25 cellular contexts compared by ENCODE assay signal in the genomic region with DNA sequence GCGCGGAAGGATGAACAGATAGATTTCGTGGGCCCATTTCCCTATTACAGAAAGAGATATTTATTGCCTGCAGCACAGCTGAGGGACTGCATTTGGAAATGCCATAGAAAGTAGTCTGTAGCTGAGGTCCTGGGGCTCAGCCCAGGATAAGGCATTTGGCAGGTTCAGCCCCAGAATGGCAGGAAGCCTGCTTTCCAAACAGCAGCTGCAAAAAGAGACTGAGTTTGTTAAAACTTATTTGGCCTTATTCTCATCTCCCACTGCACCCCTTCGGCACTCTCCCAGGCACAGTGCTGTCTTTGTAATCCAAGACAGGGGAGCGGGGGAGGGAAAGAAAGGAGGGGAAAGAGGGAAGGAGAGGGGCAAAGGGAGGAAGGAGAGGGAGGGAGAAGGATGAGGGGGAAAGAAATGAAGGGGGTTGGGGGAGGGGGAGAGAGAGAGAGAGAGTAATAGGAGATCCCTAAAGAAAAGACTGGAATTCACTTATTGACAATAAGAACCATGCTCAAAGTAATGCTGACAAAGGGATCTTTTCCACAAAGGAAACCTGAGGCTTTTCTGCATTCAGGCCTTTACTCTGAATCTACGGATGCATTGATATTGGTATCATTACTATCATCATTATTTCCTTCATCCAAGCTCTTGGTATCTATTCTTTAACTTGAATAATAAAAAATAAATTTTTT.
DNase-seq lines count a peak whose midpoint lies in the region; ATAC-seq, FAIRE-seq and TF ChIP-seq lines count a peak whose summit lies in the region.
"Had no signal": no experiment of that assay in that cellular context is flagged by ENCODE, and none has a peak within 500 bp of the region (broad histone marks: within the 10 kb centered on the region; RNA-seq: fewer than 3 reads in every experiment).

No MANE protein-coding gene starts in this region.

- TF ChIP-seq CTCF in HepG2 (CRISPR knock-in tag; IDR thresholded peaks at IDR 0.05) (no peak), right lobe of liver (IDR thresholded peaks at IDR 0.05) (no peak), heart right ventricle (IDR thresholded peaks at IDR 0.05) (no peak), neural progenitor cell (IDR thresholded peaks at IDR 0.05) (no peak)

- H3K27ac ChIP-seq in HepG2 (ENCODE audit: extremely low read length, insufficient read depth, low read length), result no peak overlapping the region
- H3K27ac ChIP-seq in right lobe of liver, result no peak overlapping the region
- no peak overlapping the region for H3K27ac ChIP-seq in heart right ventricle
- no peak overlapping the region for H3K27ac ChIP-seq in neural progenitor cell
- H3K27ac ChIP-seq: C4-2B, hepatocyte, SJSA1, upper lobe of right lung, WERI-Rb-1 had no signal

- 7% methylated on average over 6 of the region's 6 CpGs for WGBS in HepG2 (ENCODE audit: low lambda C conversion rate)
- WGBS in right lobe of liver (ENCODE audit: insufficient coverage, low coverage, low lambda C conversion rate, missing lambda C conversion rate), result 42% methylated on average over 6 of the region's 6 CpGs
- 41 to 46% methylated on average over 6 of the region's 6 CpGs for WGBS in heart right ventricle, 2 donors

- H3K9ac ChIP-seq in HepG2 (ENCODE audit: insufficient read depth, low read depth, low read length) (no peak overlapping the region), neural progenitor cell (no peak overlapping the region)

- in situ Hi-C loops in HepG2 (cut with HindIII; ENCODE audit: extremely low pct_ligation_motif_present, low pct_unique_long_range_greater_than_20kb), result no loop called here

- no peak for TF ChIP-seq POLR2A in HepG2 (IDR thresholded peaks at IDR 0.05; ENCODE audit: insufficient read depth in 1 of 2, low read depth in 2 of 2, low read length in 2 of 2)
- no peak for TF ChIP-seq POLR2A in right lobe of liver (IDR thresholded peaks at IDR 0.05)

- no peak overlapping the region for H3K4me3 Mint-ChIP-seq in neural progenitor cell
- H3K4me3 Mint-ChIP-seq: activated CD4-positive, alpha-beta memory T cell treated with anti-CD3 and anti-CD28 coated beads, Interleukin-2, amount 10 ng/mL, durations not matched to agents 7 days and 5 days; H9; stimulated activated naive CD8-positive, alpha-beta T cell treated with anti-CD3 and anti-CD28 coated beads, Interleukin-15, Interleukin-2, amounts not matched to agents 100 ng/mL and 50 ng/mL, for 24 hours; T-helper 17 cell had no signal

- H3K27me3 ChIP-seq in HepG2 (ENCODE audit: control insufficient read depth in 1 of 2, insufficient read depth in 2 of 2, low read length in 2 of 2) (no peaks in the 10 kb centered on the region), right lobe of liver (no peaks in the 10 kb centered on the region), heart right ventricle (no peaks in the 10 kb centered on the region), neural progenitor cell (no peaks in the 10 kb centered on the region)
- H3K27me3 ChIP-seq: hepatocyte, SJSA1, upper lobe of right lung had no signal

- H3K4me1 ChIP-seq in HepG2 (ENCODE audit: insufficient read depth, low read length) (no peaks in the 10 kb centered on the region), right lobe of liver (no peaks in the 10 kb centered on the region), heart right ventricle (no peaks in the 10 kb centered on the region), neural progenitor cell (peaks cover 47% of the 10 kb centered on the region)
- H3K4me1 ChIP-seq: SJSA1, upper lobe of right lung had no signal

- H3K9me3 ChIP-seq in HepG2 (ENCODE audit: low read length) (no peaks in the 10 kb centered on the region), right lobe of liver (no peaks in the 10 kb centered on the region), heart right ventricle (no peaks in the 10 kb centered on the region), neural progenitor cell (ENCODE audit: low read depth) (no peaks in the 10 kb centered on the region)
- H3K9me3 ChIP-seq: SJSA1, upper lobe of right lung had no signal

- no peaks in the 10 kb centered on the region for H3K27me3 Mint-ChIP-seq in neural progenitor cell (ENCODE audit: insufficient read depth, low read depth)
- H3K27me3 Mint-ChIP-seq: activated CD4-positive, alpha-beta memory T cell treated with anti-CD3 and anti-CD28 coated beads, Interleukin-2, amount 10 ng/mL, durations not matched to agents 7 days and 5 days; stimulated activated naive CD8-positive, alpha-beta T cell treated with anti-CD3 and anti-CD28 coated beads, Interleukin-15, Interleukin-2, amounts not matched to agents 100 ng/mL and 50 ng/mL, for 24 hours; T-helper 17 cell had no signal

- H3K36me3 ChIP-seq in HepG2 (replicated peaks in 1 of 2; ENCODE audit: control insufficient read depth in 1 of 2, insufficient read depth in 2 of 2, low read length in 2 of 2) (no peaks in the 10 kb centered on the region), right lobe of liver (no peaks in the 10 kb centered on the region), heart right ventricle (no peaks in the 10 kb centered on the region), neural progenitor cell (no peaks in the 10 kb centered on the region)
- H3K36me3 ChIP-seq: SJSA1, upper lobe of right lung, WERI-Rb-1 had no signal

- peak overlapping the region; percentile 70 for H3K27ac Mint-ChIP-seq in neural progenitor cell
- H3K27ac Mint-ChIP-seq: activated CD4-positive, alpha-beta memory T cell treated with anti-CD3 and anti-CD28 coated beads, Interleukin-2, amount 10 ng/mL, durations not matched to agents 7 days and 5 days; H9; stimulated activated naive CD8-positive, alpha-beta T cell treated with anti-CD3 and anti-CD28 coated beads, Interleukin-15, Interleukin-2, amounts not matched to agents 100 ng/mL and 50 ng/mL, for 24 hours; T-helper 17 cell had no signal

- CTCF ChIA-PET in HepG2 (lab: Yijun Ruan, JAX; ENCODE audit: low intra/inter-chr PET ratio, low total read pairs), result no interaction called here

- no peak overlapping the region for H3K4me2 ChIP-seq in HepG2 (ENCODE audit: low read depth, low read length)
- H3K4me2 ChIP-seq in neural progenitor cell, result peak overlapping the region; percentile 71
- H3K4me2 ChIP-seq: hepatocyte had no signal

- peaks cover 8% of the 10 kb centered on the region for H3K4me1 Mint-ChIP-seq in neural progenitor cell
- H3K4me1 Mint-ChIP-seq: activated CD4-positive, alpha-beta memory T cell treated with anti-CD3 and anti-CD28 coated beads, Interleukin-2, amount 10 ng/mL, durations not matched to agents 7 days and 5 days; T-helper 17 cell had no signal

- no peaks in the 10 kb centered on the region for H3K9me3 Mint-ChIP-seq in neural progenitor cell
- H3K9me3 Mint-ChIP-seq: activated CD4-positive, alpha-beta memory T cell treated with anti-CD3 and anti-CD28 coated beads, Interleukin-2, amount 10 ng/mL, durations not matched to agents 7 days and 5 days; H9; stimulated activated naive CD8-positive, alpha-beta T cell treated with anti-CD3 and anti-CD28 coated beads, Interleukin-15, Interleukin-2, amounts not matched to agents 100 ng/mL and 50 ng/mL, for 24 hours had no signal

- H3K79me2 ChIP-seq in HepG2 (ENCODE audit: insufficient read depth, low read length) (no peaks in the 10 kb centered on the region), neural progenitor cell (ENCODE audit: low read depth) (no peaks in the 10 kb centered on the region)
- H3K79me2 ChIP-seq: hepatocyte had no signal

- TF ChIP-seq EP300 in HepG2 (IDR thresholded peaks at IDR 0.05; ENCODE audit: low read depth in 2 of 2, low read length in 2 of 2) (no peak), HepG2 (CRISPR knock-in tag; IDR thresholded peaks at IDR 0.05; ENCODE audit: borderline replicate concordance) (no peak)

- peaks cover 14% of the 10 kb centered on the region for H3F3A ChIP-seq in neural progenitor cell (ENCODE audit: low read depth)

- BruUV-seq in HepG2 (replicated peaks; lab: Mats Ljungman, UMichigan), result no TSS peak

- no peaks in the 10 kb centered on the region for H4K20me1 ChIP-seq in HepG2 (ENCODE audit: insufficient read depth, low read length)
- no peaks in the 10 kb centered on the region for H4K20me1 ChIP-seq in neural progenitor cell (ENCODE audit: low read depth)

- H3K4me3 ChIP-seq in HepG2 (replicated peaks in 1 of 3; ENCODE audit: insufficient read depth in 1 of 3, low read depth in 2 of 3, low read length in 3 of 3), result no peak overlapping the region
- no peak overlapping the region for H3K4me3 ChIP-seq in right lobe of liver
- H3K4me3 ChIP-seq in heart right ventricle, result no peak overlapping the region
- H3K4me3 ChIP-seq in neural progenitor cell, result peak overlapping the region; percentile 11
- H3K4me3 ChIP-seq: hepatocyte, SJSA1, upper lobe of right lung had no signal

- TF ChIP-seq RAD21 in HepG2 (CRISPR knock-in tag; IDR thresholded peaks at IDR 0.05), result no peak

- no peak for FAIRE-seq in HepG2 (lab: Jason Lieb, UNC)
- FAIRE-seq: colon, G401.6, GM19239 had no signal

- ATAC-seq in HepG2 (no peak), right lobe of liver (no peak), heart right ventricle (peak in 3 of 8 donors; percentile 50 to 85 (median 67)), GM19467 (IDR thresholded peaks at IDR 0.05; ENCODE audit: unreplicated experiment) (no peak), GM18867 (IDR thresholded peaks at IDR 0.05; ENCODE audit: unreplicated experiment) (no peak), GM21447 (IDR thresholded peaks at IDR 0.05; ENCODE audit: unreplicated experiment) (no peak)
- ATAC-seq: T-helper 17 cell, upper lobe of right lung had no signal

- H3K36me3 Mint-ChIP-seq in neural progenitor cell, result no peaks in the 10 kb centered on the region

- H2AFZ ChIP-seq in HepG2 (ENCODE audit: low read length), result no peak overlapping the region
- peak overlapping the region; percentile 97 for H2AFZ ChIP-seq in neural progenitor cell (replicated peaks)
- H2AFZ ChIP-seq: hepatocyte had no signal

- POLR2A ChIA-PET in HepG2 (lab: Yijun Ruan, JAX), result no interaction called here

- intact Hi-C loops in HepG2 (cut with micrococcal nuclease; ENCODE audit: unreplicated experiment), result no loop called here
- intact Hi-C loops in right lobe of liver (cut with DNase I), result no loop called here
- intact Hi-C loops in heart right ventricle (cut with DNase I), result no loop called here

- DNase-seq in HepG2 (ENCODE audit: low spot score), result no peak
- DNase-seq in right lobe of liver, result no peak
- DNase-seq in heart right ventricle, result peak; percentile 18 to 31
- DNase-seq in neural progenitor cell (ENCODE audit: low spot score), result peak; percentile 59
- no peak for DNase-seq in HuH-7.5 (ENCODE audit: low spot score)
- DNase-seq: activated CD4-positive, alpha-beta memory T cell treated with anti-CD3 and anti-CD28 coated beads, Interleukin-2, amount 10 ng/mL, durations not matched to agents 7 days and 5 days; activated naive CD4-positive, alpha-beta T cell; activated T-cell treated with anti-CD3 and anti-CD28 coated beads, Interleukin-2, amount 50 U/mL, for 1 hour; DMS 273 treated with DMSO at 0.1 percent for 48 hours; H9; NCI-H1436 treated with DMSO at 0.1 percent for 48 hours; NCI-H748 treated with DMSO at 0.1 percent for 48 hours; T-helper 17 cell; upper lobe of right lung; WERI-Rb-1 had no signal

TF ChIP-seq in HepG2, 621 proteins besides CTCF, POLR2A, EP300 and RAD21 (continues in another document):
- TF ChIP-seq HNRNPK (IDR thresholded peaks at IDR 0.05; ENCODE audit: low read depth, low read length, poor library complexity, severe bottlenecking), result peak; percentile 82

Comparison
In these comparisons a context has a peak if more than half of its experiments do, and no peak if none do; other contexts are left out.
1. DNase-seq: peak in heart right ventricle (2 of 2) and neural progenitor cell (single experiment); none in HepG2 (single experiment), right lobe of liver (0 of 3) and HuH-7.5 (single experiment).